4 cellular contexts compared by ENCODE assay signal in genomic region chrX:95351089-95351488, GRCh38.
"Had no signal": no experiment of that assay in that cellular context is flagged by ENCODE, and none has a peak within 500 bp of the region (broad histone marks: within the 10 kb centered on the region; RNA-seq: fewer than 3 reads in every experiment).

No MANE protein-coding gene starts in this region.

- H3K4me2 ChIP-seq: GM23338 had no signal

- H3K27ac ChIP-seq: HL-60 had no signal

- H3K4me3 ChIP-seq: GM23338 had no signal

- H2AFZ ChIP-seq: GM23338 had no signal

- DNase-seq: H9, HCEC 1CT had no signal
